Comparison of ENCODE assay signal across 8 cellular contexts in genomic region chr13:75705395-75705794, GRCh38.
DNase-seq lines count a peak whose midpoint lies in the region; ATAC-seq, FAIRE-seq and TF ChIP-seq lines count a peak whose summit lies in the region.
"Had no signal": no experiment of that assay in that cellular context is flagged by ENCODE, and none has a peak within 500 bp of the region (broad histone marks: within the 10 kb centered on the region; RNA-seq: fewer than 3 reads in every experiment).

No MANE protein-coding gene starts in this region.

- no peak overlapping the region for H3K4me3 ChIP-seq in small intestine (ENCODE audit: low read depth in 1 of 2, low read length in 2 of 2)
- no peak overlapping the region for H3K4me3 ChIP-seq in H7 (ENCODE audit: insufficient read depth, low read depth, low read length)
- H3K4me3 ChIP-seq: MG63 had no signal

- H3K27me3 ChIP-seq in small intestine (ENCODE audit: control insufficient read depth in 2 of 2, insufficient read depth in 2 of 2, low read length in 2 of 2) (no peaks in the 10 kb centered on the region), H7 (ENCODE audit: control insufficient read depth, insufficient read depth, low read length) (no peaks in the 10 kb centered on the region)
- H3K27me3 ChIP-seq: MG63 had no signal

- H3K4me1 ChIP-seq in small intestine (ENCODE audit: control insufficient read depth in 2 of 2, insufficient read depth in 1 of 2, low read depth in 1 of 2, low read length in 1 of 2), result peaks cover 2 to 5% of the 10 kb centered on the region in 2 donors

- peak overlapping the region in 1 of 2 donors; percentile 22 for H3K27ac ChIP-seq in small intestine (ENCODE audit: low read depth in 1 of 2, low read length in 1 of 2)

- 7 to 23% (median 10%) methylated on average over 1 of the region's 1 CpG for WGBS in small intestine, 3 donors

- no peak for TF ChIP-seq POLR2A in H54 (IDR thresholded peaks at IDR 0.05; ENCODE audit: low read depth, low read length)

- no peaks in the 10 kb centered on the region for H3K9me3 ChIP-seq in small intestine (ENCODE audit: control insufficient read depth, low read depth)
- H3K9me3 ChIP-seq: MG63 had no signal

- H3K36me3 ChIP-seq in small intestine (ENCODE audit: control insufficient read depth in 2 of 2, insufficient read depth in 2 of 2, low read length in 2 of 2) (no peaks in the 10 kb centered on the region), H7 (replicated peaks; ENCODE audit: control insufficient read depth, insufficient read depth, low read length) (no peaks in the 10 kb centered on the region)

- peak; percentile 95 for FAIRE-seq in H54 (lab: Jason Lieb, UNC)
- FAIRE-seq in small intestine (lab: Jason Lieb, UNC), result peak; percentile 84

- no peak for DNase-seq in H54 (ENCODE audit: insufficient read length, low spot score)
- peak; percentile 63 for DNase-seq in fibroblast of peridontal ligament (ENCODE audit: extremely low read depth)
- peak; percentile 74 for DNase-seq in small intestine
- DNase-seq in H7, result no peak
- no peak for DNase-seq in NCI-H524 (lab: John Stamatoyannopoulos, UW)

- ATAC-seq in SK-N-SH treated with all-trans-retinoic acid at 6 μM for 48 hours, result peak; percentile 52
- no peak for ATAC-seq in GM19324 (IDR thresholded peaks at IDR 0.05; ENCODE audit: low FRiP score, unreplicated experiment)

TF ChIP-seq in SK-N-SH treated with all-trans-retinoic acid at 6 μM for 48 hours, 23 proteins besides CTCF, POLR2A, EP300 and RAD21:
- TF ChIP-seq CSRNP3 (CRISPR knock-in tag; IDR thresholded peaks at IDR 0.05) (no peak), ZNF8 (CRISPR knock-in tag; IDR thresholded peaks at IDR 0.05) (no peak), ZNF70 (CRISPR knock-in tag; IDR thresholded peaks at IDR 0.05) (no peak), POU6F1 (CRISPR knock-in tag; IDR thresholded peaks at IDR 0.05; ENCODE audit: borderline replicate concordance, low read depth) (no peak), ISL1 (CRISPR knock-in tag; IDR thresholded peaks at IDR 0.05) (no peak), ZFP3 (CRISPR knock-in tag; IDR thresholded peaks at IDR 0.05) (no peak), GLIS3 (CRISPR knock-in tag; IDR thresholded peaks at IDR 0.05) (no peak), ESRRG (CRISPR knock-in tag; IDR thresholded peaks at IDR 0.05) (no peak), OSR1 (CRISPR knock-in tag; IDR thresholded peaks at IDR 0.05) (no peak), ZFP30 (CRISPR knock-in tag; IDR thresholded peaks at IDR 0.05) (no peak), CREB5 (CRISPR knock-in tag; IDR thresholded peaks at IDR 0.05; ENCODE audit: low read depth) (no peak), BACH2 (CRISPR knock-in tag; IDR thresholded peaks at IDR 0.05; ENCODE audit: borderline replicate concordance) (no peak), ZC3H10 (CRISPR knock-in tag; IDR thresholded peaks at IDR 0.05) (no peak), RARB (CRISPR knock-in tag; IDR thresholded peaks at IDR 0.05) (no peak), ARNTL (CRISPR knock-in tag; IDR thresholded peaks at IDR 0.05; ENCODE audit: borderline replicate concordance, low read depth) (no peak), TCF4 (CRISPR knock-in tag; IDR thresholded peaks at IDR 0.05; ENCODE audit: borderline replicate concordance) (no peak), CSDC2 (CRISPR knock-in tag; IDR thresholded peaks at IDR 0.05) (no peak), PPARA (CRISPR knock-in tag; IDR thresholded peaks at IDR 0.05; ENCODE audit: borderline replicate concordance) (no peak)
- TF ChIP-seq, protein P1, sequence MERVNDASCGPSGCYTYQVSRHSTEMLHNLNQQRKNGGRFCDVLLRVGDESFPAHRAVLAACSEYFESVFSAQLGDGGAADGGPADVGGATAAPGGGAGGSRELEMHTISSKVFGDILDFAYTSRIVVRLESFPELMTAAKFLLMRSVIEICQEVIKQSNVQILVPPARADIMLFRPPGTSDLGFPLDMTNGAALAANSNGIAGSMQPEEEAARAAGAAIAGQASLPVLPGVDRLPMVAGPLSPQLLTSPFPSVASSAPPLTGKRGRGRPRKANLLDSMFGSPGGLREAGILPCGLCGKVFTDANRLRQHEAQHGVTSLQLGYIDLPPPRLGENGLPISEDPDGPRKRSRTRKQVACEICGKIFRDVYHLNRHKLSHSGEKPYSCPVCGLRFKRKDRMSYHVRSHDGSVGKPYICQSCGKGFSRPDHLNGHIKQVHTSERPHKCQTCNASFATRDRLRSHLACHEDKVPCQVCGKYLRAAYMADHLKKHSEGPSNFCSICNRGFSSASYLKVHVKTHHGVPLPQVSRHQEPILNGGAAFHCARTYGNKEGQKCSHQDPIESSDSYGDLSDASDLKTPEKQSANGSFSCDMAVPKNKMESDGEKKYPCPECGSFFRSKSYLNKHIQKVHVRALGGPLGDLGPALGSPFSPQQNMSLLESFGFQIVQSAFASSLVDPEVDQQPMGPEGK (CRISPR knock-in tag; IDR thresholded peaks at IDR 0.05; ENCODE audit: borderline replicate concordance), result no peak
TF ChIP-seq in SK-N-SH treated with all-trans-retinoic acid at 6 μM for 48 hours: peak in this region for 0.

Comparison
In these comparisons a context has a peak if more than half of its experiments do, and no peak if none do; other contexts are left out.
1. DNase-seq: peak in fibroblast of peridontal ligament (single experiment) and small intestine (single experiment); none in H54 (single experiment), H7 (single experiment) and NCI-H524 (0 of 2).